20 cellular contexts compared by ENCODE assay signal in genomic region chr15:100910556-100910955, GRCh38. TPM values are rescaled to one million over a fixed set of nuclear protein-coding genes. Genes with fewer than 3 reads are reported as not detected.
DNase-seq lines count a peak whose midpoint lies in the region; ATAC-seq, FAIRE-seq and TF ChIP-seq lines count a peak whose summit lies in the region.
"Had no signal": no experiment of that assay in that cellular context is flagged by ENCODE, and none has a peak within 500 bp of the region (broad histone marks: within the 10 kb centered on the region; RNA-seq: fewer than 3 reads in every experiment).

No MANE protein-coding gene starts in this region.

- H3K36me3 Mint-ChIP-seq in activated naive CD4-positive, alpha-beta T cell treated with anti-CD3 and anti-CD28 coated beads for 36 hours (ENCODE audit: low read depth) = no peaks in the 10 kb centered on the region
- H3K36me3 Mint-ChIP-seq: CD4-positive, CD25-positive, alpha-beta regulatory T cell had no signal

- no peaks in the 10 kb centered on the region for H3K4me1 ChIP-seq in right cardiac atrium (ENCODE audit: control insufficient read depth, insufficient read depth, low read length)
- no peaks in the 10 kb centered on the region; a peak in 2 of 7 replicates for H3K4me1 ChIP-seq in H1 (replicated peaks in 1 of 4; ENCODE audit: control insufficient read depth in 3 of 4, insufficient read depth in 4 of 4, low read length in 3 of 4)
- peaks cover 0 to 6% (median 0%) of the 10 kb centered on the region in 4 donors for H3K4me1 ChIP-seq in transverse colon
- H3K4me1 ChIP-seq: BE2C had no signal

- no peak overlapping the region for H3K56ac ChIP-seq in H1 (replicated peaks; ENCODE audit: insufficient read length, low read depth, low read length)

- in situ Hi-C loops in transverse colon (cut with MboI; ENCODE audit: low pct_ligation_motif_present in 1 of 4, low pct_unique_long_range_greater_than_20kb in 1 of 4, low sequenced_read_pairs in 3 of 4) = loop anchor here (10.0 to 25.0 kb wide), 3 partner anchors 94 to 352 kb away; partner anchors contain the start of gene CHSY1 (in 4 of the 4)

- no peak for FAIRE-seq in H1 (lab: Jason Lieb, UNC)
- FAIRE-seq: G401.6 had no signal

- no peak overlapping the region for H2BK120ac ChIP-seq in H1 (replicated peaks; ENCODE audit: low read depth, low read length)

- H3K4me3 Mint-ChIP-seq in activated naive CD4-positive, alpha-beta T cell treated with anti-CD3 and anti-CD28 coated beads for 36 hours = no peak overlapping the region
- H3K4me3 Mint-ChIP-seq: CD4-positive, CD25-positive, alpha-beta regulatory T cell had no signal

- no peaks in the 10 kb centered on the region for H3K79me2 ChIP-seq in H1 (ENCODE audit: control insufficient read depth in 1 of 2, insufficient read depth in 2 of 2, low read length in 2 of 2)

- H3K4ac ChIP-seq in H1 (replicated peaks; ENCODE audit: insufficient read length, low read depth, low read length) = no peak overlapping the region

- no peak overlapping the region for H2BK20ac ChIP-seq in H1 (ENCODE audit: low read length)

- no peak for TF ChIP-seq CTCF in H1 (IDR thresholded peaks at IDR 0.05; ENCODE audit: control extremely low read depth in 1 of 3, insufficient read depth in 1 of 3, low read depth in 1 of 3, low read length in 3 of 3)
- TF ChIP-seq CTCF in transverse colon (IDR thresholded peaks at IDR 0.05) = no peak

- CTCF ChIA-PET in H1 (lab: Charles Lee; ENCODE audit: partially characterized antibody) = interaction anchor here (0.6 to 3.5 kb wide), 15 partner anchors 8 to 292 kb away, joined by 3 to 30 read pairs (median 3); partner anchors contain the start of genes ALDH1A3 and LRRK1
- CTCF ChIA-PET in activated naive CD4-positive, alpha-beta T cell treated with anti-CD3 and anti-CD28 coated beads for 36 hours (lab: Charles Lee) = no interaction called here

- intact Hi-C loops in right cardiac atrium (cut with DNase I) (loop anchor here in 1 of 4 donors (5.0 kb wide), 1 partner anchor 283 kb away; no protein-coding TSS in a partner anchor), Right ventricle myocardium inferior (cut with DNase I) (no loop called here), posterior vena cava (cut with DNase I) (no loop called here), transverse colon (cut with DNase I; ENCODE audit: low total_unique reads) (no loop called here)
- intact Hi-C loops in activated naive CD4-positive, alpha-beta T cell treated with anti-CD3 and anti-CD28 coated beads for 36 hours (cut with micrococcal nuclease) = no loop called here

- no peak overlapping the region for H3K14ac ChIP-seq in H1 (ENCODE audit: insufficient read length)

- H4K5ac ChIP-seq in H1 (ENCODE audit: insufficient read length, low read depth, low read length) = no peak overlapping the region

- no peak overlapping the region for H2AK5ac ChIP-seq in H1 (ENCODE audit: low read depth, low read length)

- H3K9ac ChIP-seq in H1 (replicated peaks in 1 of 4; ENCODE audit: extremely low read depth in 1 of 4, low read depth in 3 of 4, low read length in 3 of 4) = no peak overlapping the region

- H2AFZ ChIP-seq in H1 (ENCODE audit: low read length) = no peak overlapping the region

- peak in 1 of 3 donors; percentile 23 for DNase-seq in right cardiac atrium
- no peak for DNase-seq in Right ventricle myocardium inferior (ENCODE audit: missing footprints)
- no peak for DNase-seq in H1 (ENCODE audit: low read depth in 1 of 2, low spot score in 2 of 2)
- peak; percentile 74 for DNase-seq in posterior vena cava (ENCODE audit: low spot score)
- no peak for DNase-seq in activated naive CD4-positive, alpha-beta T cell treated with anti-CD3 and anti-CD28 coated beads for 36 hours
- no peak for DNase-seq in transverse colon
- DNase-seq: BE2C; CD4-positive, CD25-positive, alpha-beta regulatory T cell; COR-L47; HCEC 1CT; Kasumi-1; MM.1S; NCI-H1105; NCI-H1694; NCI-H2107; NCI-H510A; NCI-H748 treated with DMSO at 0.1 percent for 48 hours; OCI-M1 had no signal

- no peak overlapping the region for H2BK5ac ChIP-seq in H1 (ENCODE audit: low read depth, low read length)

- no peak overlapping the region for H2BK12ac ChIP-seq in H1 (ENCODE audit: low read depth, low read length)

- no peak overlapping the region for H3K4me2 ChIP-seq in H1 (ENCODE audit: insufficient read depth in 1 of 2, low read depth in 2 of 2, low read length in 2 of 2)

- POLR2A ChIA-PET in H1 (lab: Charles Lee; ENCODE audit: partially characterized antibody) = no interaction called here

- no peak overlapping the region for H2BK15ac ChIP-seq in H1 (ENCODE audit: low read length)

- ATAC-seq in right cardiac atrium = peak; percentile 24 to 34
- no peak for ATAC-seq in Right ventricle myocardium inferior
- ATAC-seq in GM21367 (IDR thresholded peaks at IDR 0.05; ENCODE audit: unreplicated experiment) = no peak

- WGBS in right cardiac atrium = 77% methylated on average over 7 of the region's 7 CpGs
- WGBS in H1 (ENCODE audit: extremely low coverage in 1 of 2, insufficient coverage in 1 of 2, insufficient read length in 1 of 2, insufficient replicate concordance in 2 of 2, low coverage in 1 of 2, low lambda C conversion rate in 2 of 2, missing lambda C conversion rate in 1 of 2), 2 experiments = 68% methylated on average over 7 of the region's 7 CpGs; no CpG with 5 or more reads in 1 of the 2 experiments
- WGBS in transverse colon (ENCODE audit: low coverage in 1 of 2), 2 donors = 66 to 71% methylated on average over 4 to 7 of the region's 7 CpGs

- H3K4me3 ChIP-seq in right cardiac atrium (ENCODE audit: low read length) (no peak overlapping the region), H1 (ENCODE audit: extremely low read depth in 1 of 4, insufficient read depth in 2 of 4, low read depth in 3 of 4, low read length in 4 of 4) (no peak overlapping the region), transverse colon (no peak overlapping the region)

- no peaks in the 10 kb centered on the region for H3K9me3 ChIP-seq in right cardiac atrium (ENCODE audit: control insufficient read depth, low read length)
- H3K9me3 ChIP-seq in H1 (ENCODE audit: insufficient read depth in 2 of 2, low read depth in 1 of 2, low read length in 1 of 2) = no peaks in the 10 kb centered on the region
- no peaks in the 10 kb centered on the region for H3K9me3 ChIP-seq in transverse colon
- H3K9me3 ChIP-seq: BE2C had no signal

- H3K23me2 ChIP-seq in H1 (ENCODE audit: low read depth, low read length) = no peaks in the 10 kb centered on the region

- peaks cover 27% of the 10 kb centered on the region for H3K27me3 Mint-ChIP-seq in activated naive CD4-positive, alpha-beta T cell treated with anti-CD3 and anti-CD28 coated beads for 36 hours (ENCODE audit: low read depth)

- no peak overlapping the region for H4K8ac ChIP-seq in H1 (ENCODE audit: extremely low read depth, insufficient read depth, low read length)

- no peaks in the 10 kb centered on the region for H3K36me3 ChIP-seq in H1 (ENCODE audit: control insufficient read depth in 2 of 4, insufficient read depth in 4 of 4, low read length in 3 of 4)
- no peaks in the 10 kb centered on the region for H3K36me3 ChIP-seq in transverse colon
- H3K36me3 ChIP-seq: BE2C had no signal

- no peak for TF ChIP-seq RAD21 in H1 (IDR thresholded peaks at IDR 0.05 in 1 of 2, conservative IDR thresholded peaks at IDR 0.05 in 1 of 2; ENCODE audit: low read depth in 2 of 2, low read length in 2 of 2)

- no peak overlapping the region for H3K23ac ChIP-seq in H1 (ENCODE audit: insufficient read length)

- H3K9me3 Mint-ChIP-seq in activated naive CD4-positive, alpha-beta T cell treated with anti-CD3 and anti-CD28 coated beads for 36 hours = no peaks in the 10 kb centered on the region

- no peak overlapping the region for H3K18ac ChIP-seq in H1 (ENCODE audit: extremely low read depth, low read length)

- H3K27ac Mint-ChIP-seq in activated naive CD4-positive, alpha-beta T cell treated with anti-CD3 and anti-CD28 coated beads for 36 hours = no peak overlapping the region
- H3K27ac Mint-ChIP-seq: CD4-positive, CD25-positive, alpha-beta regulatory T cell had no signal

- no peak overlapping the region for H4K91ac ChIP-seq in H1 (replicated peaks; ENCODE audit: insufficient read length, low read length)

- H3K27me3 ChIP-seq in right cardiac atrium (ENCODE audit: control insufficient read depth, insufficient read depth) (no peaks in the 10 kb centered on the region), H1 (replicated peaks in 1 of 4; ENCODE audit: control insufficient read depth in 3 of 4, extremely low read depth in 1 of 4, insufficient read depth in 3 of 4, low read length in 3 of 4) (no peaks in the 10 kb centered on the region; a peak in 2 of 7 replicates), transverse colon (no peaks in the 10 kb centered on the region)
- H3K27me3 ChIP-seq: BE2C had no signal

- H3K4me1 Mint-ChIP-seq in activated naive CD4-positive, alpha-beta T cell treated with anti-CD3 and anti-CD28 coated beads for 36 hours (ENCODE audit: low read depth) = no peaks in the 10 kb centered on the region
- H3K4me1 Mint-ChIP-seq: CD4-positive, CD25-positive, alpha-beta regulatory T cell had no signal

- TF ChIP-seq EP300 in H1 (IDR thresholded peaks at IDR 0.05; ENCODE audit: borderline replicate concordance in 1 of 2, low read depth in 2 of 2, low read length in 2 of 2) (no peak), transverse colon (IDR thresholded peaks at IDR 0.05; ENCODE audit: low read depth) (no peak)

- no peaks in the 10 kb centered on the region for H4K20me1 ChIP-seq in H1 (replicated peaks in 1 of 2; ENCODE audit: control insufficient read depth in 1 of 2, insufficient read depth in 2 of 2, low read length in 2 of 2)

- TF ChIP-seq POLR2A in H1 (IDR thresholded peaks at IDR 0.05; ENCODE audit: control extremely low read depth in 1 of 2, low read depth in 2 of 2, low read length in 2 of 2) (no peak), transverse colon (IDR thresholded peaks at IDR 0.05) (no peak)

- no peak overlapping the region for H3K27ac ChIP-seq in right cardiac atrium (ENCODE audit: low read length)
- H3K27ac ChIP-seq in H1 (ENCODE audit: low read depth, low read length) = 0 out of 2 replicates have a peak overlapping the region, but pooled peaks have one; percentile 31
- H3K27ac ChIP-seq in transverse colon = peak overlapping the region in 1 of 4 donors; percentile 11

- no peaks in the 10 kb centered on the region for H3K79me1 ChIP-seq in H1 (ENCODE audit: low read depth, low read length)

RNA-seq across cellular contexts. Expression of gene LRRK1, which starts 8.6 kb away (rescaled TPM):
- total RNA-seq in right cardiac atrium (1 to 10 TPM; 4.4 to 7.6 (median 6.2) TPM), Right ventricle myocardium inferior (2.7 TPM), posterior vena cava (10 to 100 TPM; 22.3 to 24.9 TPM), transverse colon (100 to 1,000 TPM in 2 of 4 donors, 10 to 100 TPM in 2; 52.7 to 107 (median 82.7) TPM)
- polyA plus RNA-seq in right cardiac atrium (2.9 TPM), H1 (2011; rRNA removed) (1.2 and 1.9 TPM in 2 replicates)
- total RNA-seq in H1 (2021; fragmentation: NEBNext Ultra II Directional; extraction: Animal tissue kit (Norgen Biotek cat#: 25700)) = 3.4 and 3.6 TPM in 2 replicates
- polyA plus RNA-seq in H1 (2011; cell fraction: cytosol; rRNA removed) = 1.2 TPM
- polyA plus RNA-seq in H1 (2011; cell fraction: nucleus; rRNA removed) = 3.1 TPM
- 1.8 to 2.6 TPM (median 1.9 TPM) in 4 replicates for polyA plus RNA-seq in H1 (2012, experiment 1 of 2)
- polyA plus RNA-seq in H1 (2012, experiment 2 of 2) = 0.97 TPM
- polyA plus RNA-seq in H1 (2013, experiment 1 of 2) = 1.5 TPM
- 1.3 TPM for polyA plus RNA-seq in H1 (2013, experiment 2 of 2)
- 1.5 and 2.1 TPM in 2 replicates for polyA minus RNA-seq in H1 (2011; rRNA and poly(A)+ RNA removed)
- 2.3 TPM for polyA minus RNA-seq in H1 (2011; cell fraction: cytosol; rRNA and poly(A)+ RNA removed)
- 3.8 TPM for polyA minus RNA-seq in H1 (2011; cell fraction: nucleus; rRNA and poly(A)+ RNA removed)
- total RNA-seq in activated naive CD4-positive, alpha-beta T cell treated with anti-CD3 and anti-CD28 coated beads for 36 hours = under 1 TPM; 0.20 to 0.60 TPM

RNA-seq across cellular contexts. Expression of gene ALDH1A3, which starts 30.9 kb away (rescaled TPM):
- total RNA-seq in right cardiac atrium (10 to 100 TPM in 1 of 4 donors, 1 to 10 TPM in 3; 8.4 to 10.3 (median 9.2) TPM), Right ventricle myocardium inferior (3.7 TPM), posterior vena cava (10 to 100 TPM; 26.6 to 29.9 TPM), transverse colon (10 to 100 TPM in 3 of 4 donors, 1 to 10 TPM in 1; 6.7 to 39.4 (median 17.9) TPM)
- polyA plus RNA-seq in right cardiac atrium (8.3 TPM), H1 (2011; rRNA removed) (2.2 and 2.5 TPM in 2 replicates)
- 5.5 and 5.7 TPM in 2 replicates for total RNA-seq in H1 (2021; fragmentation: NEBNext Ultra II Directional; extraction: Animal tissue kit (Norgen Biotek cat#: 25700))
- polyA plus RNA-seq in H1 (2011; cell fraction: cytosol; rRNA removed) = 3.3 TPM
- polyA plus RNA-seq in H1 (2011; cell fraction: nucleus; rRNA removed) = 3.8 TPM
- polyA plus RNA-seq in H1 (2012, experiment 1 of 2) = 4.0 to 4.8 TPM (median 4.4 TPM) in 4 replicates
- polyA plus RNA-seq in H1 (2012, experiment 2 of 2) = 0.67 TPM
- polyA plus RNA-seq in H1 (2013, experiment 1 of 2) = 3.2 TPM
- polyA plus RNA-seq in H1 (2013, experiment 2 of 2) = 4.1 TPM
- polyA minus RNA-seq in H1 (2011; rRNA and poly(A)+ RNA removed) = 2.0 and 4.1 TPM in 2 replicates
- polyA minus RNA-seq in H1 (2011; cell fraction: cytosol; rRNA and poly(A)+ RNA removed) = 4.7 TPM
- 6.1 TPM for polyA minus RNA-seq in H1 (2011; cell fraction: nucleus; rRNA and poly(A)+ RNA removed)
- not detected for total RNA-seq in activated naive CD4-positive, alpha-beta T cell treated with anti-CD3 and anti-CD28 coated beads for 36 hours
- total RNA-seq: CD4-positive, CD25-positive, alpha-beta regulatory T cell had no signal
- polyA plus RNA-seq: CD4-positive, CD25-positive, alpha-beta regulatory T cell had no signal

Comparison
In these comparisons a context has a peak if more than half of its experiments do, and no peak if none do; other contexts are left out.
1. ATAC-seq: peak in right cardiac atrium (2 of 2); none in Right ventricle myocardium inferior (single experiment) and GM21367 (single experiment).